ENCODE assay signal across 12 cellular contexts in genomic region chr1:28516518-28516956, GRCh38. TPM values are rescaled to one million over a fixed set of nuclear protein-coding genes. Genes with fewer than 3 reads are reported as not detected.
DNase-seq lines count a peak whose midpoint lies in the region; ATAC-seq, FAIRE-seq and TF ChIP-seq lines count a peak whose summit lies in the region.
"Had no signal": no experiment of that assay in that cellular context is flagged by ENCODE, and none has a peak within 500 bp of the region (broad histone marks: within the 10 kb centered on the region; RNA-seq: fewer than 3 reads in every experiment).

No MANE protein-coding gene starts in this region.

- no peak for FAIRE-seq in A549 (lab: Jason Lieb, UNC)

- H3K4me1 Mint-ChIP-seq in central memory CD8-positive, alpha-beta T cell: peaks cover 31% of the 10 kb centered on the region

- peak overlapping the region; percentile 42 for H3K27ac Mint-ChIP-seq in central memory CD8-positive, alpha-beta T cell (ENCODE audit: low read depth)

- peak in 1 of 2 experiments; percentile 1; a peak in 2 of 6 replicates for ATAC-seq in A549
- no peak for ATAC-seq in central memory CD8-positive, alpha-beta T cell (replicated peaks; ENCODE audit: extremely low read depth, poor library complexity, severe bottlenecking)
- ATAC-seq in HG03135 (IDR thresholded peaks at IDR 0.05; ENCODE audit: unreplicated experiment): no peak

- H3K36me3 ChIP-seq in OCI-LY3 (replicated peaks; ENCODE audit: low read depth, low read length): peaks cover 15% of the 10 kb centered on the region

- CTCF ChIA-PET in A549 (lab: Yijun Ruan, JAX): interaction anchor here (1.2 to 5.8 kb wide), 4 partner anchors 14 to 361 kb away, joined by 3 to 48 read pairs (median 4); no protein-coding TSS in a partner anchor

- H3K9ac ChIP-seq in OCI-LY3 (ENCODE audit: low read length): 0 out of 2 replicates have a peak overlapping the region, but pooled peaks have one; percentile 5

- TF ChIP-seq EP300 in A549 (IDR thresholded peaks at IDR 0.05): no peak

- TF ChIP-seq RAD21 in A549 (conservative IDR thresholded peaks at IDR 0.05 in 1 of 2, IDR thresholded peaks at IDR 0.05 in 1 of 2): no peak

- no peaks in the 10 kb centered on the region for H3K27me3 ChIP-seq in OCI-LY3 (ENCODE audit: low read depth, low read length)
- H3K27me3 ChIP-seq: dorsolateral prefrontal cortex had no signal

- POLR2A ChIA-PET in A549 (lab: Yijun Ruan, JAX): interaction anchor here (0.6 to 3.0 kb wide), 6 partner anchors 18 to 234 kb away, joined by 3 to 19 read pairs (median 4); partner anchors contain the start of gene MED18

- 100% methylated on average over 1 of the region's 1 CpG for WGBS in A549 (ENCODE audit: missing lambda C conversion rate)

- TF ChIP-seq POLR2A in A549 (IDR thresholded peaks at IDR 0.05; ENCODE audit: low read length): no peak

- H3K4me1 ChIP-seq in A549 (peaks cover 54% of the 10 kb centered on the region), OCI-LY3 (ENCODE audit: low read length) (peaks cover 20% of the 10 kb centered on the region)

- TF ChIP-seq CTCF in A549 (IDR thresholded peaks at IDR 0.05) (no peak), OCI-LY3 (IDR thresholded peaks at IDR 0.05; ENCODE audit: low read depth, low read length) (no peak)

- H3K4me3 ChIP-seq in A549: no peak overlapping the region
- H3K4me3 ChIP-seq in OCI-LY3 (ENCODE audit: low read length): no peak overlapping the region
- H3K4me3 ChIP-seq: dorsolateral prefrontal cortex, lung had no signal

- peak overlapping the region; percentile 27 to 95; a peak in 4 of 6 replicates for H3K27ac ChIP-seq in A549
- peak overlapping the region; percentile 77 for H3K27ac ChIP-seq in OCI-LY3 (ENCODE audit: low read length)

- H3K9me3 Mint-ChIP-seq in central memory CD8-positive, alpha-beta T cell: no peaks in the 10 kb centered on the region

- DNase-seq in A549 (ENCODE audit: low read depth in 1 of 2, low spot score in 1 of 2) (no peak), DMS53 treated with DMSO at 0.1 percent for 48 hours (lab: John Stamatoyannopoulos, UW; ENCODE audit: unreplicated experiment) (peak; percentile 40), inferior parietal cortex (ENCODE audit: extremely low spot score) (no peak), RPMI8226 (no peak), cortex of kidney (lab: John Stamatoyannopoulos, UW) (no peak)
- DNase-seq in central memory CD8-positive, alpha-beta T cell (ENCODE audit: low spot score in 2 of 2): no peak
- DNase-seq: activated naive CD4-positive, alpha-beta T cell treated with anti-CD3 and anti-CD28 coated beads, Interleukin-2, amount 50 U/mL, for 16 hours; dorsolateral prefrontal cortex; NCI-H1092 had no signal

- no peak overlapping the region for H2AFZ ChIP-seq in OCI-LY3 (ENCODE audit: low read depth, low read length)

- H3K4me2 ChIP-seq in A549 (peak overlapping the region; percentile 91; the same call in 2 of the 3 replicates), OCI-LY3 (ENCODE audit: low read length) (peak overlapping the region; percentile 73)

- H3K36me3 Mint-ChIP-seq in central memory CD8-positive, alpha-beta T cell (ENCODE audit: insufficient read depth): peaks cover 39% of the 10 kb centered on the region

- no peaks in the 10 kb centered on the region for H4K20me1 ChIP-seq in OCI-LY3 (ENCODE audit: insufficient read depth, low read length)

- H3K79me2 ChIP-seq in OCI-LY3 (ENCODE audit: low read length): peaks cover 38% of the 10 kb centered on the region

- H3K27me3 Mint-ChIP-seq in central memory CD8-positive, alpha-beta T cell: no peaks in the 10 kb centered on the region

- H3K9me3 ChIP-seq in A549 (no peaks in the 10 kb centered on the region), OCI-LY3 (ENCODE audit: insufficient read depth, low read length) (no peaks in the 10 kb centered on the region)

- H3K4me3 Mint-ChIP-seq in central memory CD8-positive, alpha-beta T cell: peak overlapping the region; percentile 85

TF ChIP-seq in A549, 52 proteins besides CTCF, POLR2A, EP300 and RAD21:
- TF ChIP-seq ELK1 (IDR thresholded peaks at IDR 0.05; ENCODE audit: low read depth, low read length) (no peak), FOSL2 (IDR thresholded peaks at IDR 0.05) (no peak), FOSL2 (CRISPR knock-in tag; IDR thresholded peaks at IDR 0.05) (no peak), JUN (IDR thresholded peaks at IDR 0.05) (no peak), RCOR1 (IDR thresholded peaks at IDR 0.05; ENCODE audit: low read depth, low read length) (no peak), POLR2AphosphoS2 (conservative IDR thresholded peaks at IDR 0.05; ENCODE audit: low read length) (no peak), MAX (IDR thresholded peaks at IDR 0.05) (no peak), NFE2L2 (conservative IDR thresholded peaks at IDR 0.05; ENCODE audit: low read length) (no peak), RARB (CRISPR knock-in tag; IDR thresholded peaks at IDR 0.05) (no peak), ZFP36 (IDR thresholded peaks at IDR 0.05; ENCODE audit: borderline replicate concordance, partially characterized antibody) (no peak), HEYL (CRISPR knock-in tag; IDR thresholded peaks at IDR 0.05) (no peak), KDM5A (IDR thresholded peaks at IDR 0.05) (no peak), HOXB13 (CRISPR knock-in tag; IDR thresholded peaks at IDR 0.05; ENCODE audit: low read depth) (no peak), CHD2 (IDR thresholded peaks at IDR 0.05; ENCODE audit: low read length, partially characterized antibody) (no peak), ZNF302 (CRISPR knock-in tag; IDR thresholded peaks at IDR 0.05) (no peak), FOSB (CRISPR knock-in tag; IDR thresholded peaks at IDR 0.05) (no peak), REST (IDR thresholded peaks at IDR 0.05) (no peak), USF2 (IDR thresholded peaks at IDR 0.05) (no peak)

RNA-seq across cellular contexts. Expression of gene RCC1, which starts 10.7 kb away (rescaled TPM):
- polyA plus RNA-seq in A549 (2011; rRNA removed) (42.1 and 52.1 TPM in 2 replicates), A549 (2017; fragmentation: RNase III; extraction: RNeasy Plus Mini Kit Qiagen cat#74134 plus additional on column Dnase treatment) (69.6 to 75.5 TPM (median 70.3 TPM) in 3 replicates)
- polyA plus RNA-seq in A549 (2012; cell fraction: cytosol; rRNA removed): 81.3 and 85.4 TPM in 2 replicates
- polyA plus RNA-seq in A549 (2012; cell fraction: nucleus; rRNA removed): 94.2 and 97.0 TPM in 2 replicates
- polyA minus RNA-seq in A549 (2011; rRNA and poly(A)+ RNA removed): 48.4 and 61.0 TPM in 2 replicates

RNA-seq across cellular contexts. Expression of gene TRNAU1AP, which starts 36.3 kb away (rescaled TPM):
- polyA plus RNA-seq in A549 (2011; rRNA removed): 23.8 and 25.5 TPM in 2 replicates
- 15.7 and 17.0 TPM in 2 replicates for polyA plus RNA-seq in A549 (2012; cell fraction: cytosol; rRNA removed)
- 13.5 and 19.2 TPM in 2 replicates for polyA plus RNA-seq in A549 (2012; cell fraction: nucleus; rRNA removed)
- polyA plus RNA-seq in A549 (2017; fragmentation: RNase III; extraction: RNeasy Plus Mini Kit Qiagen cat#74134 plus additional on column Dnase treatment): 14.5 to 14.9 TPM (median 14.5 TPM) in 3 replicates
- polyA minus RNA-seq in A549 (2011; rRNA and poly(A)+ RNA removed): 7.1 and 10.8 TPM in 2 replicates
